ENCODE assay signal across 22 cellular contexts in genomic region chr2:147013696-147014392, GRCh38.
"Had no signal": no experiment of that assay in that cellular context is flagged by ENCODE, and none has a peak within 500 bp of the region (broad histone marks: within the 10 kb centered on the region; RNA-seq: fewer than 3 reads in every experiment).

No MANE protein-coding gene starts in this region.

- H3K9ac ChIP-seq: KMS-11, SK-N-SH had no signal

- H3K4me3 ChIP-seq: K562 had no signal

- H3K9me3 ChIP-seq: SK-N-SH had no signal

- H3K27ac ChIP-seq: HL-60, KMS-11, RWPE1 had no signal

- FAIRE-seq: HTR-8/SVneo, K562 had no signal

- DNase-seq: Kasumi-1, MM.1S, NCI-H1092 treated with DMSO at 0.1 percent for 48 hours, NCI-H1436, NCI-H187, NCI-H2029, NCI-H2081 treated with DMSO at 0.1 percent for 48 hours, NCI-H2171 treated with DMSO at 0.1 percent for 48 hours, NCI-H524, NCI-H526 treated with DMSO at 0.1 percent for 48 hours, NCI-H774, PC-3, SHP77, SK-N-SH, SW 1271, T-cell had no signal

- H3K4me2 ChIP-seq: KMS-11, SK-N-SH had no signal

- ATAC-seq: K562, Panc1, PC-3, T-cell had no signal
